Comparison of ENCODE assay signal across 15 cellular contexts in genomic region chr3:111112913-111113312, GRCh38. TPM values are rescaled to one million over a fixed set of nuclear protein-coding genes. Genes with fewer than 3 reads are reported as not detected.
DNase-seq lines count a peak whose midpoint lies in the region; ATAC-seq and TF ChIP-seq lines count a peak whose summit lies in the region.
"Had no signal": no experiment of that assay in that cellular context is flagged by ENCODE, and none has a peak within 500 bp of the region (broad histone marks: within the 10 kb centered on the region; RNA-seq: fewer than 3 reads in every experiment).

No MANE protein-coding gene starts in this region.

- no TSS peak for BruUV-seq in IMR-90 (replicated peaks; lab: Mats Ljungman, UMichigan)

- H3K4ac ChIP-seq in IMR-90 (ENCODE audit: low read depth, low read length), result no peak overlapping the region

- H3K36me3 ChIP-seq in IMR-90 (ENCODE audit: control insufficient read depth, insufficient read depth, low read length), result peaks cover 3% of the 10 kb centered on the region; the same call in 1 of the 2 replicates

- in situ Hi-C loops in IMR-90 (cut with MboI; ENCODE audit: low sequenced_read_pairs), result no loop called here

- H3K4me1 ChIP-seq in IMR-90 (ENCODE audit: control insufficient read depth, insufficient read depth, low read length), result peaks cover 10% of the 10 kb centered on the region
- H3K4me1 ChIP-seq: SJSA1 had no signal

- no peak overlapping the region for H3K4me3 Mint-ChIP-seq in activated T-helper 2 cell treated with anti-CD3 and anti-CD28 coated beads, Interferon-gamma antibody, Interleukin-2, Interleukin-4, amounts not matched to agents 10 μg/mL and 5 μg/mL and 100 μg/mL, durations not matched to agents 14 hours and 24 hours and 36 hours (ENCODE audit: low read depth)

- H3K27ac Mint-ChIP-seq in activated T-helper 2 cell treated with anti-CD3 and anti-CD28 coated beads, Interferon-gamma antibody, Interleukin-2, Interleukin-4, amounts not matched to agents 10 μg/mL and 5 μg/mL and 100 μg/mL, durations not matched to agents 14 hours and 24 hours and 36 hours, result no peak overlapping the region

- H3K4me3 ChIP-seq in IMR-90 (ENCODE audit: insufficient read depth, low read depth, low read length) (no peak overlapping the region), cardiac fibroblast (replicated peaks in 1 of 2; ENCODE audit: low read depth in 2 of 2, low read length in 2 of 2) (no peak overlapping the region), fibroblast of the aortic adventitia (ENCODE audit: low read depth, low read length) (no peak overlapping the region)
- H3K4me3 ChIP-seq: PC-9, SJSA1 had no signal

- H3K4me1 Mint-ChIP-seq in activated T-helper 2 cell treated with anti-CD3 and anti-CD28 coated beads, Interferon-gamma antibody, Interleukin-2, Interleukin-4, amounts not matched to agents 10 μg/mL and 5 μg/mL and 100 μg/mL, durations not matched to agents 14 hours and 24 hours and 36 hours (ENCODE audit: low read depth), result no peaks in the 10 kb centered on the region

- no peak overlapping the region for H3K18ac ChIP-seq in IMR-90 (ENCODE audit: low read depth, low read length)

- no peak overlapping the region for H2AK9ac ChIP-seq in IMR-90 (replicated peaks; ENCODE audit: low read depth, low read length, poor library complexity)

- no peak overlapping the region for H3K4me2 ChIP-seq in IMR-90 (ENCODE audit: low read depth, low read length)
- H3K4me2 ChIP-seq: PC-9 had no signal

- H2BK5ac ChIP-seq in IMR-90 (ENCODE audit: low read depth, low read length, poor library complexity, severe bottlenecking), result peak overlapping the region; percentile 55

- H3K9ac ChIP-seq in IMR-90 (ENCODE audit: low read depth, low read length), result no peak overlapping the region

- H3K23ac ChIP-seq in IMR-90 (ENCODE audit: low read depth, low read length), result no peak overlapping the region; the same call in 1 of the 2 replicates

- no peak overlapping the region for H2BK120ac ChIP-seq in IMR-90 (ENCODE audit: low read depth, low read length)

- H3K36me3 Mint-ChIP-seq in activated T-helper 2 cell treated with anti-CD3 and anti-CD28 coated beads, Interferon-gamma antibody, Interleukin-2, Interleukin-4, amounts not matched to agents 10 μg/mL and 5 μg/mL and 100 μg/mL, durations not matched to agents 14 hours and 24 hours and 36 hours (ENCODE audit: low read depth), result no peaks in the 10 kb centered on the region

- TF ChIP-seq CTCF in IMR-90 (conservative IDR thresholded peaks at IDR 0.05; ENCODE audit: low read depth, low read length) (no peak), cardiac fibroblast (IDR thresholded peaks at IDR 0.05; ENCODE audit: low read depth, low read length) (no peak), fibroblast of the aortic adventitia (IDR thresholded peaks at IDR 0.05; ENCODE audit: insufficient read depth, low read length) (no peak)

- no peak overlapping the region for H2BK20ac ChIP-seq in IMR-90 (ENCODE audit: low read depth, low read length)

- H3K56ac ChIP-seq in IMR-90 (ENCODE audit: extremely low read depth, insufficient read depth, low read length), result no peak overlapping the region

- no peak overlapping the region for H4K5ac ChIP-seq in IMR-90 (ENCODE audit: low read depth, low read length)

- H3K14ac ChIP-seq in IMR-90 (replicated peaks; ENCODE audit: low read depth, low read length), result peak overlapping the region; percentile 78; the same call in 1 of the 2 replicates

- no CpG with 5 or more reads among the region's 2 CpGs for WGBS in IMR-90 (ENCODE audit: extremely low coverage in 2 of 2, insufficient read length in 1 of 2), 2 experiments

- no peak overlapping the region for H2AFZ ChIP-seq in IMR-90 (replicated peaks; ENCODE audit: low read length, poor library complexity)
- H2AFZ ChIP-seq: PC-9 had no signal

- no peak overlapping the region for H2BK15ac ChIP-seq in IMR-90 (ENCODE audit: low read depth, low read length)

- dilution Hi-C loops in IMR-90 (cut with HindIII; ENCODE audit: low sequenced_read_pairs, unreplicated experiment), result no loop called here

- H4K91ac ChIP-seq in IMR-90 (ENCODE audit: insufficient read depth, low read depth, low read length), result no peak overlapping the region

- no peaks in the 10 kb centered on the region for H3K27me3 ChIP-seq in IMR-90 (ENCODE audit: control insufficient read depth, insufficient read depth, low read length)
- H3K27me3 ChIP-seq: SJSA1 had no signal

- ATAC-seq in IMR-90 (ENCODE audit: low read depth) (peak; percentile 71), GM18907 (IDR thresholded peaks at IDR 0.05; ENCODE audit: unreplicated experiment) (no peak), GM19397 (IDR thresholded peaks at IDR 0.05; ENCODE audit: unreplicated experiment) (no peak)

- no peak for TF ChIP-seq RAD21 in IMR-90 (IDR thresholded peaks at IDR 0.05; ENCODE audit: low read length)

- CTCF ChIA-PET in IMR-90 (lab: Yijun Ruan, JAX), result interaction anchor here (0.7 kb wide), 1 partner anchor 29 kb away, joined by 3 read pairs; no protein-coding TSS in a partner anchor

- no peak overlapping the region for H3K27ac ChIP-seq in IMR-90 (ENCODE audit: insufficient read depth, low read length)
- H3K27ac ChIP-seq: C4-2B, PC-9, SJSA1 had no signal

- peaks cover 67% of the 10 kb centered on the region for H4K20me1 ChIP-seq in IMR-90 (ENCODE audit: insufficient read depth, low read length)

- DNase-seq in IMR-90 (peak; percentile 79), cardiac fibroblast (ENCODE audit: low read depth in 2 of 2) (peak; percentile 49 to 72), fibroblast of the aortic adventitia (ENCODE audit: low read depth) (peak; percentile 49), non-pigmented ciliary epithelial cell (ENCODE audit: low read depth) (peak; percentile 30), GOT3 (lab: John Stamatoyannopoulos, UW) (no peak)
- DNase-seq in activated T-helper 2 cell treated with anti-CD3 and anti-CD28 coated beads, Interferon-gamma antibody, Interleukin-2, Interleukin-4, amounts not matched to agents 10 μg/mL and 5 μg/mL and 100 μg/mL, durations not matched to agents 14 hours and 24 hours and 36 hours (ENCODE audit: low spot score), result no peak
- DNase-seq: DMS 273 treated with DMSO at 0.1 percent for 48 hours, NCI-H1105, NCI-H1694, NCI-H510A treated with DMSO at 0.1 percent for 48 hours, PC-9 had no signal

- no peak overlapping the region for H4K8ac ChIP-seq in IMR-90 (ENCODE audit: low read depth in 2 of 2, low read length in 2 of 2)

- H3K9me1 ChIP-seq in IMR-90 (ENCODE audit: insufficient read depth, low read length), result peaks cover 12% of the 10 kb centered on the region

- H3K79me1 ChIP-seq in IMR-90 (ENCODE audit: low read depth in 1 of 2, low read length in 2 of 2), result peaks cover 9 to 50% of the 10 kb centered on the region in 2 experiments

- no peaks in the 10 kb centered on the region for H3K27me3 Mint-ChIP-seq in activated T-helper 2 cell treated with anti-CD3 and anti-CD28 coated beads, Interferon-gamma antibody, Interleukin-2, Interleukin-4, amounts not matched to agents 10 μg/mL and 5 μg/mL and 100 μg/mL, durations not matched to agents 14 hours and 24 hours and 36 hours (ENCODE audit: low read depth)

- TF ChIP-seq POLR2A in IMR-90 (IDR thresholded peaks at IDR 0.05; ENCODE audit: low read depth, low read length), result no peak

- POLR2A ChIA-PET in IMR-90 (lab: Charles Lee; ENCODE audit: unreplicated experiment), result no interaction called here

- H2AK5ac ChIP-seq in IMR-90 (ENCODE audit: low read depth, low read length), result no peak overlapping the region

- intact Hi-C loops in IMR-90 (cut with micrococcal nuclease), result no loop called here
- intact Hi-C loops in activated T-helper 2 cell treated with anti-CD3 and anti-CD28 coated beads, Interferon-gamma antibody, Interleukin-2, Interleukin-4, amounts not matched to agents 10 μg/mL and 5 μg/mL and 100 μg/mL, durations not matched to agents 14 hours and 24 hours and 36 hours (cut with micrococcal nuclease), result no loop called here

- H3K9me3 Mint-ChIP-seq in activated T-helper 2 cell treated with anti-CD3 and anti-CD28 coated beads, Interferon-gamma antibody, Interleukin-2, Interleukin-4, amounts not matched to agents 10 μg/mL and 5 μg/mL and 100 μg/mL, durations not matched to agents 14 hours and 24 hours and 36 hours, result no peaks in the 10 kb centered on the region

- no peaks in the 10 kb centered on the region for H3K9me3 ChIP-seq in IMR-90 (ENCODE audit: control insufficient read depth, insufficient read depth, low read length)
- H3K9me3 ChIP-seq: SJSA1 had no signal

TF ChIP-seq in IMR-90, 13 proteins besides CTCF, POLR2A, EP300 and RAD21 (continues in another document):
- TF ChIP-seq RFX5 (IDR thresholded peaks at IDR 0.05; ENCODE audit: low read depth, low read length) (no peak), MAZ (IDR thresholded peaks at IDR 0.05; ENCODE audit: borderline replicate concordance, low read depth, low read length) (no peak), BHLHE40 (IDR thresholded peaks at IDR 0.05; ENCODE audit: low read depth, low read length) (no peak), MAFK (IDR thresholded peaks at IDR 0.05; ENCODE audit: low read depth, low read length) (no peak), MXI1 (IDR thresholded peaks at IDR 0.05; ENCODE audit: borderline replicate concordance, low read depth, low read length) (no peak), RCOR1 (IDR thresholded peaks at IDR 0.05; ENCODE audit: insufficient replicate concordance, low read length) (no peak), NFE2L2 (IDR thresholded peaks at IDR 0.05; ENCODE audit: low read depth, low read length) (no peak), FOS (IDR thresholded peaks at IDR 0.05; ENCODE audit: low read depth, low read length) (no peak), USF2 (IDR thresholded peaks at IDR 0.05; ENCODE audit: low read depth, low read length) (no peak), CHD1 (IDR thresholded peaks at IDR 0.05; ENCODE audit: low read depth, low read length) (no peak), SMC3 (IDR thresholded peaks at IDR 0.05; ENCODE audit: low read depth, low read length) (no peak), CEBPB (IDR thresholded peaks at IDR 0.05; ENCODE audit: low read depth, low read length) (no peak)

RNA-seq across cellular contexts. Expression of gene NECTIN3, which starts 41.3 kb away (rescaled TPM):
- total RNA-seq in IMR-90 (2012; rRNA removed) (155 and 182 TPM in 2 replicates), fibroblast of the aortic adventitia (ENCODE audit: low replicate concordance) (30.4 and 53.9 TPM in 2 replicates)
- polyA plus RNA-seq in IMR-90 (2012; rRNA removed), result 31.4 and 34.7 TPM in 2 replicates
- 6.9 and 7.8 TPM in 2 replicates for polyA plus RNA-seq in IMR-90 (2012; cell fraction: cytosol; rRNA removed)
- polyA plus RNA-seq in IMR-90 (2012; cell fraction: nucleus; rRNA removed; ENCODE audit: low replicate concordance), result 4.0 and 17.1 TPM in 2 replicates
- total RNA-seq in activated T-helper 2 cell treated with anti-CD3 and anti-CD28 coated beads, Interferon-gamma antibody, Interleukin-2, Interleukin-4, amounts not matched to agents 10 μg/mL and 5 μg/mL and 100 μg/mL, durations not matched to agents 14 hours and 24 hours and 36 hours, result 2.2 and 2.6 TPM in 2 replicates

Comparison
In these comparisons a context has a peak if more than half of its experiments do, and no peak if none do; other contexts are left out.
1. DNase-seq: peak in IMR-90 (single experiment), cardiac fibroblast (2 of 2), fibroblast of the aortic adventitia (single experiment) and non-pigmented ciliary epithelial cell (single experiment); none in activated T-helper 2 cell treated with anti-CD3 and anti-CD28 coated beads, Interferon-gamma antibody, Interleukin-2, Interleukin-4, amounts not matched to agents 10 μg/mL and 5 μg/mL and 100 μg/mL, durations not matched to agents 14 hours and 24 hours and 36 hours (single experiment) and GOT3 (single experiment).